1 cellular context compared by ENCODE assay signal in the genomic region with DNA sequence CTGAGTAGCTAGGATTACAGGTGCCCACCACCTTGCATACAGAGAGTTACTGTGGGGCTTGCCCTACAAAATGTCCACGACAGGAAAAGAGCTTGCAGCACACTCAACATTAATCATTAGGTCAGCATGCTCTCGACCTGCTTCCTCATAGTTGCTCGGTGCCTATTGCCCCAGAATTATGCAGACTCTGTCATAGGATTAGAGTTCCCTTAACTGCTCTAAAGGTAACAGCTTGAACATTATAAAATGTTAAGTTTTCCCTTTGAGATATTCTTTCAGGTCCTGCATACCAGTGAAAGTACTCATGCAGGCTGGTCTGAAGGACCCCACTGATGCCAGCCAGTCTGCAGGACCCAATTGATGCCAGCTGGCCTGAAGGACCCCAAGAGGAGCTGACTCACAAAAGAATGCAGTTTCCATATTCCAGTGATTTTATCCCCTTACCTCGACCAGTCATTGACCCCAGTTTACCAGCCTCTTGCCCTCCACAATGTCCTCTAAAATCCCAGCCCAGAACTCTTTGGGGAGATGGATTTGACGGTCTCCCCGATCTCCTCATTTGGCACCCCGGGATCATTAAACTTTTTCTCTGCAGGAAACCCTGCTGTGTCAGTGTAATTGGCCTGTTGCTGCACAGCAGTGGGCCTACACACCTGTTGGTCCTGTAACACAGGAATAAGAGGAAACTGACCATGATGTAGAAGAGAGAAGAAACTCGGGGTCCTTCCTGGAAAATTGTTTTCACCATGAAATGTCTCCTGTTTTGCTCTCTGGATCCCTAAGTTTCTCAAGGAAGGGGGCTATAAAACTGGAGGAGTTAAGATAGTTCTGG.
A peak's percentile ranks its signal among the peaks of the same experiment; 100 is the strongest.
TF ChIP-seq lines count a peak whose summit lies in the region.

No MANE protein-coding gene starts in this region.

TF ChIP-seq in H1, 55 proteins besides CTCF, POLR2A, EP300 and RAD21:
- no peak for TF ChIP-seq JUND (IDR thresholded peaks at IDR 0.05; ENCODE audit: low read length)
- TF ChIP-seq NANOG (IDR thresholded peaks at IDR 0.05; ENCODE audit: insufficient read depth, low read depth, low read length, poor library complexity, severe bottlenecking): peak; percentile 8
